4 cellular contexts compared by ENCODE assay signal in the genomic region with DNA sequence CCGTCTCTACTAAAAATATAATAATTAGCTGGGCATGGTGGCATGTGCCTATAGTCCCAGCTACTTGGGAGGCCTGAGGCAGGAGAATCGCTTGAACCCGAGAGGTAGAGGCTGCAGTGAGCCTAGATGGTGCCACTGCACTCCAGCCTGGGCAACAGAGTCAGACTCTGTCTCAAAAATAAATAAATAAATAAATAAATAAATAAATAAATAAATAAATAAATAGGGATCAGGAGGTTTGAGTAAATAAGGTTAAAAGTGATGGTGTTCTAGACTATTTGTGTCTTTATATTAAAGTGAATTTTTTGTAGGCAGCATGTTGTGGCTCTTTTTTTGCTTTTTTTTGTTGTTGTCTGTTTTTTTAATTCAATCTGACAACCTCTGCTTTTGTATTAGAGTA. TPM values are rescaled to one million over a fixed set of nuclear protein-coding genes. Genes with fewer than 3 reads are reported as not detected.
"Had no signal": no experiment of that assay in that cellular context is flagged by ENCODE, and none has a peak within 500 bp of the region (broad histone marks: within the 10 kb centered on the region; RNA-seq: fewer than 3 reads in every experiment).

No MANE protein-coding gene starts in this region.

RNA-seq across cellular contexts. Expression of a gene that starts 17.0 kb away (rescaled TPM):
- total RNA-seq: LHCN-M2, M059J, MCF 10A, NCI-H460 had no signal
